8 cellular contexts compared by ENCODE assay signal in the genomic region with DNA sequence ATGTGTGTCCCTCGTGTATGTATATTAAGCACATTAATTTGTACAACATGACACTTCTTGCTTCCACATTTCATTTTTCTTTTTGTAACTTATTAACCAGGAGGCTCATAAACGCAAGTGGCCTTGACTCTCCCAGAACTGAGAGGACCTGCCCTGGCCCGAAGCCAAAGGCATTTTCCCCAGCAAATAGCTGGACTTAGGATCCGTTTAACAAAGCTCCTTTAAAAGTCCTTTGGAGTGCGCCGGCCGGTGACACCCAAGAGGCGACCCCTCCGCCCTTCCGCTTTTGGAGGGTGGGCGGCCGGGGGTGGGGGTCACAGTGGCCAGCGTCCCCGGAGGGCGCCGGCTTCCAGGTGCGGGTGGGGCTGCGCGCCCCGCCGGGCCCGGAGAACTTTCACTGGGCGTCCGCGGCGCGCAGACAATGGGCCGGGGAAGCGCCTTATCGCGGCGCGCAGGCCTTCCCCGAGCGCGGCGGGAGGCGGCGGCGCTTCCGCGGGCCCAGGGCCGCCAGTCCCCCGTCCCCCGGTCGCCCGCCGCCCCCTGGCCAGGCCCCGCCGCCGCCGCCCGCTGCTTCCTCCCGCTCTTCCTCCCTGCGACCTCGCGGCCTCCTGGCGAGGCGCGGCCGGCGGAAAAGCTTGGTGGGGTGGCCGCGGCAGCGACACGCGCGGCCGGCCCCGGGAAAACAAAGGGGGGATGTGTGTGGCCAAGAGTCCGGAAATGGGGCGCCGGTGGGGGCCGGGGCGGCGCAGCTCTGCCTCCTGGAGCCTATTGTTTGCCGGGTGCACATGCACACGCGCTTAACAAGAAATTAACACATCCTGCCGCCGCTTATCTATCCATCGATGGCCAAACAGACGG.
DNase-seq lines count a peak whose midpoint lies in the region; ATAC-seq and TF ChIP-seq lines count a peak whose summit lies in the region.

No MANE protein-coding gene starts in this region.

- no peaks in the 10 kb centered on the region for H3K9me3 Mint-ChIP-seq in activated CD8-positive, alpha-beta T cell treated with anti-CD3 and anti-CD28 coated beads, Interleukin-2, amount 10 ng/mL, durations not matched to agents 7 days and 5 days (ENCODE audit: insufficient read depth)

- DNase-seq in activated CD8-positive, alpha-beta T cell treated with anti-CD3 and anti-CD28 coated beads, Interleukin-2, amount 10 ng/mL, durations not matched to agents 7 days and 5 days = peak; percentile 34
- DNase-seq in right atrium auricular region (ENCODE audit: low spot score) (peak; percentile 64), pulmonary artery endothelial cell (ENCODE audit: low read depth, low spot score) (peak; percentile 95), GOT3 (lab: John Stamatoyannopoulos, UW) (no peak), PC-9 (no peak), OCI-LY7 (ENCODE audit: low spot score) (no peak), activated T-cell treated with anti-CD3 and anti-CD28 coated beads for 4 hours (no peak)

- H3K36me3 ChIP-seq in HEK293 (ENCODE audit: control insufficient read depth in 2 of 2, insufficient read depth in 1 of 2, low read length in 2 of 2) (no peaks in the 10 kb centered on the region), right atrium auricular region (no peaks in the 10 kb centered on the region), PC-9 (ENCODE audit: low read depth) (no peaks in the 10 kb centered on the region), OCI-LY7 (ENCODE audit: insufficient read depth, low read length) (no peaks in the 10 kb centered on the region)

- H3F3A ChIP-seq in PC-9 (ENCODE audit: insufficient read depth, low read depth) = no peaks in the 10 kb centered on the region

- H3K4me1 ChIP-seq in HEK293 (ENCODE audit: control insufficient read depth, insufficient read depth, low read length) (no peaks in the 10 kb centered on the region), right atrium auricular region (no peaks in the 10 kb centered on the region), PC-9 (replicated peaks; ENCODE audit: insufficient read depth) (no peaks in the 10 kb centered on the region), OCI-LY7 (ENCODE audit: insufficient read depth, low read length, poor library complexity, severe bottlenecking) (no peaks in the 10 kb centered on the region)

- H3K4me3 ChIP-seq in HEK293 (ENCODE audit: low read depth, low read length) = peak overlapping the region; percentile 29
- peak overlapping the region; percentile 22 to 43 for H3K4me3 ChIP-seq in right atrium auricular region
- H3K4me3 ChIP-seq in PC-9 = no peak overlapping the region
- no peak overlapping the region for H3K4me3 ChIP-seq in OCI-LY7 (ENCODE audit: low read depth, low read length, poor library complexity, severe bottlenecking)

- TF ChIP-seq CTCF in HEK293 (tag by site-specific recombination; IDR thresholded peaks at IDR 0.05) (no peak), right atrium auricular region (IDR thresholded peaks at IDR 0.05) (peak in 1 of 2 donors; percentile 21), PC-9 (conservative IDR thresholded peaks at IDR 0.05) (no peak), OCI-LY7 (conservative IDR thresholded peaks at IDR 0.05; ENCODE audit: low read length) (no peak)

- CTCF ChIA-PET in HEK293 (lab: Yijun Ruan, JAX) (interaction anchor here (0.6 kb wide), 2 partner anchors 205 to 277 kb away, joined by 4 to 5 read pairs; no protein-coding TSS in a partner anchor), PC-9 (lab: Charles Lee) (no interaction called here), OCI-LY7 (lab: Charles Lee; ENCODE audit: unreplicated experiment) (no interaction called here)
- CTCF ChIA-PET in activated CD8-positive, alpha-beta T cell treated with anti-CD3 and anti-CD28 coated beads, Interleukin-2, amount 10 ng/mL, durations not matched to agents 7 days and 5 days (lab: Charles Lee) = no interaction called here

- no peak overlapping the region for H3K4me2 ChIP-seq in PC-9
- H3K4me2 ChIP-seq in OCI-LY7 (ENCODE audit: low read length) = no peak overlapping the region

- no peaks in the 10 kb centered on the region for H3K9me2 ChIP-seq in PC-9 (ENCODE audit: insufficient read depth)
- no peaks in the 10 kb centered on the region for H3K9me2 ChIP-seq in OCI-LY7 (ENCODE audit: insufficient read depth, low read length)

- intact Hi-C loops in PC-9 (cut with micrococcal nuclease; ENCODE audit: unreplicated experiment) = no loop called here
- intact Hi-C loops in OCI-LY7 (cut with micrococcal nuclease; ENCODE audit: unreplicated experiment) = no loop called here

- POLR2A ChIA-PET in HEK293 (lab: Yijun Ruan, JAX) (interaction anchor here (0.9 kb wide), 1 partner anchor 24 kb away, joined by 3 read pairs; no protein-coding TSS in a partner anchor), PC-9 (lab: Charles Lee; ENCODE audit: unreplicated experiment) (no interaction called here), OCI-LY7 (lab: Charles Lee) (interaction anchor here (0.6 kb wide), 1 partner anchor 528 kb away, joined by 3 read pairs; no protein-coding TSS in a partner anchor)
- POLR2A ChIA-PET in activated CD8-positive, alpha-beta T cell treated with anti-CD3 and anti-CD28 coated beads, Interleukin-2, amount 10 ng/mL, durations not matched to agents 7 days and 5 days (lab: Charles Lee) = no interaction called here

- peak; percentile 61 for ATAC-seq in activated CD8-positive, alpha-beta T cell treated with anti-CD3 and anti-CD28 coated beads, Interleukin-2, amount 10 ng/mL, durations not matched to agents 7 days and 5 days

- no peaks in the 10 kb centered on the region for H3K36me3 Mint-ChIP-seq in activated CD8-positive, alpha-beta T cell treated with anti-CD3 and anti-CD28 coated beads, Interleukin-2, amount 10 ng/mL, durations not matched to agents 7 days and 5 days (ENCODE audit: low read depth)

- H3K4me1 Mint-ChIP-seq in activated CD8-positive, alpha-beta T cell treated with anti-CD3 and anti-CD28 coated beads, Interleukin-2, amount 10 ng/mL, durations not matched to agents 7 days and 5 days (ENCODE audit: low read depth) = peaks cover 3% of the 10 kb centered on the region

- H3K9me3 ChIP-seq in HEK293 (ENCODE audit: control insufficient read depth, insufficient read depth, low read depth, low read length) (no peaks in the 10 kb centered on the region), right atrium auricular region (peaks cover 7 to 16% of the 10 kb centered on the region in 2 donors), PC-9 (ENCODE audit: insufficient read depth, low read depth) (no peaks in the 10 kb centered on the region), OCI-LY7 (ENCODE audit: low read length) (no peaks in the 10 kb centered on the region)

- H3K79me2 ChIP-seq in PC-9 (ENCODE audit: low read depth) (no peaks in the 10 kb centered on the region), OCI-LY7 (ENCODE audit: insufficient read depth, low read depth, low read length) (no peaks in the 10 kb centered on the region)

- H3K27me3 ChIP-seq in right atrium auricular region (no peaks in the 10 kb centered on the region), PC-9 (ENCODE audit: insufficient read depth, low read depth) (no peaks in the 10 kb centered on the region)

- H3K27ac ChIP-seq in HEK293 (ENCODE audit: extremely low read depth, low read depth, low read length) (no peak overlapping the region; the same call in 1 of the 2 replicates), right atrium auricular region (peak overlapping the region; percentile 52 to 60), PC-9 (no peak overlapping the region), OCI-LY7 (ENCODE audit: low read depth, low read length, poor library complexity, severe bottlenecking) (no peak overlapping the region)

- peaks cover 25% of the 10 kb centered on the region for H3K27me3 Mint-ChIP-seq in activated CD8-positive, alpha-beta T cell treated with anti-CD3 and anti-CD28 coated beads, Interleukin-2, amount 10 ng/mL, durations not matched to agents 7 days and 5 days (ENCODE audit: low read depth)

- no peak overlapping the region for H3K27ac Mint-ChIP-seq in activated CD8-positive, alpha-beta T cell treated with anti-CD3 and anti-CD28 coated beads, Interleukin-2, amount 10 ng/mL, durations not matched to agents 7 days and 5 days

- BruUV-seq in PC-9 (replicated peaks; lab: Mats Ljungman, UMichigan) = no TSS peak
- BruUV-seq in OCI-LY7 (replicated peaks; lab: Mats Ljungman, UMichigan) = no TSS peak

- H3K4me3 Mint-ChIP-seq in activated CD8-positive, alpha-beta T cell treated with anti-CD3 and anti-CD28 coated beads, Interleukin-2, amount 10 ng/mL, durations not matched to agents 7 days and 5 days = no peak overlapping the region

- H4K20me1 ChIP-seq in PC-9 (ENCODE audit: insufficient read depth) (no peaks in the 10 kb centered on the region), OCI-LY7 (ENCODE audit: insufficient read depth, low read length) (no peaks in the 10 kb centered on the region)

- H2AFZ ChIP-seq in PC-9 = no peak overlapping the region
- H2AFZ ChIP-seq in OCI-LY7 (ENCODE audit: low read length) = no peak overlapping the region

TF ChIP-seq in HEK293, 187 proteins besides CTCF, POLR2A, EP300 and RAD21:
- no peak for TF ChIP-seq ZNF37A (tag by site-specific recombination; IDR thresholded peaks at IDR 0.05)
- TF ChIP-seq GLIS1 (tag by site-specific recombination; IDR thresholded peaks at IDR 0.05) = peak; percentile 73

Comparison
In these comparisons a context has a peak if more than half of its experiments do, and no peak if none do; other contexts are left out.
1. H3K27ac ChIP-seq: peak in right atrium auricular region (2 of 2); none in HEK293 (single experiment), PC-9 (single experiment) and OCI-LY7 (single experiment).
2. H3K4me3 ChIP-seq: peak in HEK293 (single experiment) and right atrium auricular region (2 of 2); none in PC-9 (single experiment) and OCI-LY7 (single experiment).
3. DNase-seq: peak in activated CD8-positive, alpha-beta T cell treated with anti-CD3 and anti-CD28 coated beads, Interleukin-2, amount 10 ng/mL, durations not matched to agents 7 days and 5 days (single experiment), right atrium auricular region (single experiment) and pulmonary artery endothelial cell (single experiment); none in GOT3 (single experiment), PC-9 (0 of 2), OCI-LY7 (single experiment) and activated T-cell treated with anti-CD3 and anti-CD28 coated beads for 4 hours (single experiment).
4. POLR2A ChIA-PET loops: an anchor here in HEK293 (0.9 kb wide) and OCI-LY7 (0.6 kb wide); none called in activated CD8-positive, alpha-beta T cell treated with anti-CD3 and anti-CD28 coated beads, Interleukin-2, amount 10 ng/mL, durations not matched to agents 7 days and 5 days and PC-9.